In genomic region chr3:107612581-107613182, GRCh38 we compare ENCODE assay signal across 1 cellular context.
TF ChIP-seq lines count a peak whose summit lies in the region.

No MANE protein-coding gene starts in this region.

TF ChIP-seq in HepG2, 621 proteins besides CTCF, POLR2A, EP300 and RAD21 (continued from another document):
- TF ChIP-seq ATF6 (CRISPR knock-in tag; conservative IDR thresholded peaks at IDR 0.05), result no peak
